ENCODE assay signal across 26 cellular contexts in genomic region chr13:99647593-99647980, GRCh38.
"Had no signal": no experiment of that assay in that cellular context is flagged by ENCODE, and none has a peak within 500 bp of the region (broad histone marks: within the 10 kb centered on the region; RNA-seq: fewer than 3 reads in every experiment).

No MANE protein-coding gene starts in this region.

- H3K4me3 ChIP-seq: hepatocyte, left ventricle myocardium inferior, lung, mucosa of descending colon, right atrium auricular region, right lobe of liver, smooth muscle cell, tibial nerve, uterus had no signal

- H3K9me3 Mint-ChIP-seq: mesothelial cell of epicardium; naive thymus-derived CD4-positive, alpha-beta T cell; natural killer cell treated with Interleukin-12 subunit alpha and Interleukin-12 subunit beta and Interleukin-15 and Interleukin-18, amount 100 ng/mL, for 72 hours; neural crest cell; stimulated activated memory B cell treated with anti-CD40 and anti-IgM and Interleukin-4, amounts not matched to agents 10 μg/mL and 1 μg/mL and 100 μg/mL, for 72 hours; stimulated activated naive CD8-positive, alpha-beta T cell treated with anti-CD3 and anti-CD28 coated beads, Interleukin-15, amount 100 ng/mL, for 72 hours; type B pancreatic cell had no signal

- H2AFZ ChIP-seq: hepatocyte, parathyroid adenoma had no signal

- H3K27ac Mint-ChIP-seq: mesothelial cell of epicardium; natural killer cell treated with Interleukin-12 subunit alpha and Interleukin-12 subunit beta and Interleukin-15 and Interleukin-18, amount 100 ng/mL, for 72 hours; progenitor cell of endocrine pancreas; stimulated activated memory B cell treated with anti-CD40 and anti-IgM and Interleukin-4, amounts not matched to agents 10 μg/mL and 1 μg/mL and 100 μg/mL, for 72 hours; stimulated activated naive CD8-positive, alpha-beta T cell treated with anti-CD3 and anti-CD28 coated beads, Interleukin-15, amount 100 ng/mL, for 72 hours; type B pancreatic cell had no signal

- H3K36me3 ChIP-seq: left ventricle myocardium inferior, right atrium auricular region, right lobe of liver, tibial nerve, uterus had no signal

- H3K4me1 ChIP-seq: left ventricle myocardium inferior, parathyroid adenoma, right atrium auricular region, uterus had no signal

- H3K4me2 ChIP-seq: hepatocyte, smooth muscle cell had no signal

- DNase-seq: islet precursor cell; left ventricle myocardium inferior; mesendoderm; mucosa of descending colon; naive thymus-derived CD4-positive, alpha-beta T cell; nucleus accumbens; right lobe of liver; stimulated activated CD4-positive, alpha-beta T cell treated with anti-CD3 and anti-CD28 coated beads, Interleukin-1b, Interleukin-23, amount 100 ng/mL, for 48 hours; stimulated activated CD4-positive, alpha-beta T cell treated with anti-CD3 and anti-CD28 coated beads, Interleukin-2, amount 100 ng/mL, for 48 hours; stimulated activated CD4-positive, alpha-beta T cell treated with anti-CD3 and anti-CD28 coated beads, Interleukin-4, amount 100 ng/mL, for 4 hours; stimulated activated CD8-positive, alpha-beta memory T cell treated with anti-CD3 and anti-CD28 coated beads, Interleukin-4, amount 100 ng/mL, for 48 hours; stimulated activated naive CD4-positive, alpha-beta T cell treated with Interleukin-2 at 50 U/mL for 16 hours; stimulated activated naive CD8-positive, alpha-beta T cell treated with anti-CD3 and anti-CD28 coated beads, Interleukin-15, amount 100 ng/mL, for 72 hours; uterus had no signal

- H3K4me1 Mint-ChIP-seq: mesothelial cell of epicardium; stimulated activated memory B cell treated with anti-CD40 and anti-IgM and Interleukin-4, amounts not matched to agents 10 μg/mL and 1 μg/mL and 100 μg/mL, for 72 hours; stimulated activated naive CD8-positive, alpha-beta T cell treated with anti-CD3 and anti-CD28 coated beads, Interleukin-15, amount 100 ng/mL, for 72 hours had no signal

- H3K4me3 Mint-ChIP-seq: mesothelial cell of epicardium; naive thymus-derived CD4-positive, alpha-beta T cell; natural killer cell treated with Interleukin-12 subunit alpha and Interleukin-12 subunit beta and Interleukin-15 and Interleukin-18, amount 100 ng/mL, for 72 hours; neural crest cell; stimulated activated memory B cell treated with anti-CD40 and anti-IgM and Interleukin-4, amounts not matched to agents 10 μg/mL and 1 μg/mL and 100 μg/mL, for 72 hours; stimulated activated naive CD8-positive, alpha-beta T cell treated with anti-CD3 and anti-CD28 coated beads, Interleukin-15, amount 100 ng/mL, for 72 hours; type B pancreatic cell had no signal

- H3K36me3 Mint-ChIP-seq: mesothelial cell of epicardium; natural killer cell treated with Interleukin-12 subunit alpha and Interleukin-12 subunit beta and Interleukin-15 and Interleukin-18, amount 100 ng/mL, for 72 hours; stimulated activated memory B cell treated with anti-CD40 and anti-IgM and Interleukin-4, amounts not matched to agents 10 μg/mL and 1 μg/mL and 100 μg/mL, for 72 hours; type B pancreatic cell had no signal

- ATAC-seq: mucosa of descending colon; naive thymus-derived CD4-positive, alpha-beta T cell; natural killer cell treated with Interleukin-12 subunit alpha and Interleukin-12 subunit beta and Interleukin-15 and Interleukin-18, amount 100 ng/mL, for 72 hours; right lobe of liver; stimulated activated memory B cell treated with anti-CD40 and anti-IgM and Interleukin-4, amounts not matched to agents 10 μg/mL and 1 μg/mL and 100 μg/mL, for 72 hours; stimulated activated naive CD8-positive, alpha-beta T cell treated with anti-CD3 and anti-CD28 coated beads, Interleukin-15, amount 100 ng/mL, for 72 hours had no signal

- H3K27me3 Mint-ChIP-seq: natural killer cell treated with Interleukin-12 subunit alpha and Interleukin-12 subunit beta and Interleukin-15 and Interleukin-18, amount 100 ng/mL, for 72 hours; progenitor cell of endocrine pancreas; stimulated activated memory B cell treated with anti-CD40 and anti-IgM and Interleukin-4, amounts not matched to agents 10 μg/mL and 1 μg/mL and 100 μg/mL, for 72 hours; stimulated activated naive CD8-positive, alpha-beta T cell treated with anti-CD3 and anti-CD28 coated beads, Interleukin-15, amount 100 ng/mL, for 72 hours; type B pancreatic cell had no signal

- H3K79me2 ChIP-seq: hepatocyte, parathyroid adenoma had no signal

- H3K27ac ChIP-seq: hepatocyte, left ventricle myocardium inferior, parathyroid adenoma, right atrium auricular region, right lobe of liver, tibial nerve, uterus had no signal

- H3K9me3 ChIP-seq: left ventricle myocardium inferior, mucosa of descending colon, right atrium auricular region, right lobe of liver, tibial nerve, uterus had no signal

- H3K27me3 ChIP-seq: hepatocyte, right atrium auricular region, right lobe of liver, tibial nerve, uterus had no signal
